Comparison of ENCODE assay signal across 27 cellular contexts in the genomic region with DNA sequence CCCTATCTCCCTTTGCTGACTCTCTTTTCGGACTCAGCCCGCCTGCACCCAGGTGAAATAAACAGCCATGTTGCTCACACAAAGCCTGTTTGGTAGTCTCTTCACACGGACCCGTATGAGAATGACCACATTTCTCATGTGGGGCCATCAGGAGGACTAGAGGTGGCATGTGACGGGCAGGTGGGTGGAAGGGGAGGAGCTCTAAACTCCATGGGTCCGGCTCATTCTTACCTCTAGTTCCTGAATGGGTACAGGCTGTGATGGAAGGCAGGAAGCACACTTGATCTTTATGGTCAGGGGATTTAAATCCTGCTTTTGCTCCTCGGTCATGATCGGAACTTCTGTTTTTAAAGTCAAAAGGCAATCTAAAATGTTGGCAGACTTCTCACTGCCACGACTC. TPM values are rescaled to one million over a fixed set of nuclear protein-coding genes. Genes with fewer than 3 reads are reported as not detected.
"Had no signal": no experiment of that assay in that cellular context is flagged by ENCODE, and none has a peak within 500 bp of the region (broad histone marks: within the 10 kb centered on the region; RNA-seq: fewer than 3 reads in every experiment).

No MANE protein-coding gene starts in this region.

- H3K36me3 ChIP-seq: ascending aorta, brain microvascular endothelial cell, gastrocnemius medialis, heart left ventricle had no signal

- H3K4me3 ChIP-seq: ascending aorta, gastrocnemius medialis, heart left ventricle had no signal

- H3K4me1 ChIP-seq: ascending aorta had no signal

- H3K4me3 Mint-ChIP-seq: activated CD4-positive, alpha-beta memory T cell treated with anti-CD3 and anti-CD28 coated beads, Interleukin-2, amount 10 ng/mL, durations not matched to agents 7 days and 5 days; activated CD4-positive, alpha-beta T cell treated with anti-CD3 and anti-CD28 coated beads, Interleukin-2, amount 10 ng/mL, durations not matched to agents 7 days and 5 days; activated naive CD4-positive, alpha-beta T cell treated with anti-CD3 and anti-CD28 coated beads, Interleukin-2, amount 10 ng/mL, durations not matched to agents 7 days and 5 days; activated naive CD8-positive, alpha-beta T cell treated with anti-CD3 and anti-CD28 coated beads, Interleukin-2, amount 10 ng/mL, durations not matched to agents 7 days and 5 days; activated T-cell treated with anti-CD3 and anti-CD28 coated beads, Interleukin-2, amount 50 U/mL, for 24 hours; activated T-cell treated with anti-CD3 and anti-CD28 coated beads, Interleukin-2, amount 50 U/mL, for 72 hours; effector memory CD8-positive, alpha-beta T cell had no signal

- H3K4me1 Mint-ChIP-seq: activated naive CD4-positive, alpha-beta T cell treated with anti-CD3 and anti-CD28 coated beads, Interleukin-2, amount 10 ng/mL, durations not matched to agents 7 days and 5 days had no signal

- H3K9me3 ChIP-seq: ascending aorta, gastrocnemius medialis, heart left ventricle had no signal

- H3K27me3 Mint-ChIP-seq: activated CD4-positive, alpha-beta T cell treated with anti-CD3 and anti-CD28 coated beads, Interleukin-2, amount 10 ng/mL, durations not matched to agents 7 days and 5 days; activated T-cell treated with anti-CD3 and anti-CD28 coated beads, Interleukin-2, amount 50 U/mL, for 24 hours had no signal

- H3K27me3 ChIP-seq: ascending aorta, brain microvascular endothelial cell, foreskin keratinocyte, gastrocnemius medialis, heart left ventricle had no signal

- H3K27ac ChIP-seq: ascending aorta, brain microvascular endothelial cell, foreskin keratinocyte, gastrocnemius medialis, heart left ventricle had no signal

- H3K36me3 Mint-ChIP-seq: activated naive CD4-positive, alpha-beta T cell treated with anti-CD3 and anti-CD28 coated beads, Interleukin-2, amount 10 ng/mL, durations not matched to agents 7 days and 5 days; activated naive CD4-positive, alpha-beta T cell treated with anti-CD3 and anti-CD28 coated beads, Interleukin-2, amount 50 U/mL, for 72 hours; activated naive CD8-positive, alpha-beta T cell treated with anti-CD3 and anti-CD28 coated beads, Interleukin-2, amount 10 ng/mL, durations not matched to agents 7 days and 5 days had no signal

- FAIRE-seq: colon had no signal

- DNase-seq: activated CD4-positive, alpha-beta memory T cell treated with anti-CD3 and anti-CD28 coated beads, Interleukin-2, amount 10 ng/mL, durations not matched to agents 7 days and 5 days; activated CD4-positive, alpha-beta T cell treated with anti-CD3 and anti-CD28 coated beads for 1 hour; activated CD4-positive, alpha-beta T cell treated with anti-CD3 and anti-CD28 coated beads for 4 hours; activated CD4-positive, alpha-beta T cell treated with anti-CD3 and anti-CD28 coated beads, Interleukin-2, amount 10 ng/mL, durations not matched to agents 7 days and 5 days; activated CD4-positive, alpha-beta T cell treated with anti-CD3 and anti-CD28 coated beads, Interleukin-2, amount 50 U/mL, for 4 hours; activated CD8-positive, alpha-beta memory T cell treated with anti-CD3 and anti-CD28 coated beads, Interleukin-2, amount 50 U/mL, for 48 hours; activated gamma-delta T cell; activated naive CD4-positive, alpha-beta T cell; activated naive CD4-positive, alpha-beta T cell treated with anti-CD3 and anti-CD28 coated beads, Interleukin-2, amount 10 ng/mL, durations not matched to agents 7 days and 5 days; activated naive CD8-positive, alpha-beta T cell treated with anti-CD3 and anti-CD28 coated beads, Interleukin-2, amount 10 ng/mL, durations not matched to agents 7 days and 5 days; activated T-cell treated with anti-CD3 and anti-CD28 coated beads for 4 hours; activated T-cell treated with anti-CD3 and anti-CD28 coated beads, Interleukin-2, amount 50 U/mL, for 24 hours; activated T-cell treated with anti-CD3 and anti-CD28 coated beads, Interleukin-2, amount 50 U/mL, for 72 hours; brain microvascular endothelial cell; caudate nucleus; effector CD4-positive, alpha-beta T cell; effector memory CD8-positive, alpha-beta T cell; gastrocnemius medialis; glutamatergic neuron; heart left ventricle; T-helper 2 cell had no signal

- H3K27ac Mint-ChIP-seq: activated CD4-positive, alpha-beta memory T cell treated with anti-CD3 and anti-CD28 coated beads, Interleukin-2, amount 10 ng/mL, durations not matched to agents 7 days and 5 days; activated CD4-positive, alpha-beta T cell treated with anti-CD3 and anti-CD28 coated beads, Interleukin-2, amount 10 ng/mL, durations not matched to agents 7 days and 5 days; activated naive CD4-positive, alpha-beta T cell treated with anti-CD3 and anti-CD28 coated beads, Interleukin-2, amount 10 ng/mL, durations not matched to agents 7 days and 5 days; activated naive CD4-positive, alpha-beta T cell treated with anti-CD3 and anti-CD28 coated beads, Interleukin-2, amount 50 U/mL, for 72 hours; activated naive CD8-positive, alpha-beta T cell treated with anti-CD3 and anti-CD28 coated beads, Interleukin-2, amount 10 ng/mL, durations not matched to agents 7 days and 5 days; activated T-cell treated with anti-CD3 and anti-CD28 coated beads, Interleukin-2, amount 50 U/mL, for 24 hours; activated T-cell treated with anti-CD3 and anti-CD28 coated beads, Interleukin-2, amount 50 U/mL, for 72 hours; effector memory CD8-positive, alpha-beta T cell had no signal

- H3K9me3 Mint-ChIP-seq: activated CD4-positive, alpha-beta memory T cell treated with anti-CD3 and anti-CD28 coated beads, Interleukin-2, amount 10 ng/mL, durations not matched to agents 7 days and 5 days; activated CD4-positive, alpha-beta T cell treated with anti-CD3 and anti-CD28 coated beads, Interleukin-2, amount 10 ng/mL, durations not matched to agents 7 days and 5 days; activated naive CD4-positive, alpha-beta T cell treated with anti-CD3 and anti-CD28 coated beads, Interleukin-2, amount 10 ng/mL, durations not matched to agents 7 days and 5 days; activated naive CD4-positive, alpha-beta T cell treated with anti-CD3 and anti-CD28 coated beads, Interleukin-2, amount 50 U/mL, for 72 hours; activated naive CD8-positive, alpha-beta T cell treated with anti-CD3 and anti-CD28 coated beads, Interleukin-2, amount 10 ng/mL, durations not matched to agents 7 days and 5 days; activated T-cell treated with anti-CD3 and anti-CD28 coated beads, Interleukin-2, amount 50 U/mL, for 24 hours; activated T-cell treated with anti-CD3 and anti-CD28 coated beads, Interleukin-2, amount 50 U/mL, for 72 hours; effector memory CD8-positive, alpha-beta T cell had no signal

RNA-seq across cellular contexts. Expression of gene CFAP92, which starts 28.6 kb away (rescaled TPM):
- total RNA-seq: ascending aorta; chondrocyte; T-helper 1 cell treated with Interleukin-12 subunit alpha and Interleukin-12 subunit beta and Interleukin-4 antibody, amounts not matched to agents 30 ng/mL and 1 ng/mL, for 36 hours had no signal

RNA-seq across cellular contexts. Expression of gene EFCC1, which starts 35.8 kb away (rescaled TPM):
- total RNA-seq: activated CD4-positive, alpha-beta memory T cell treated with anti-CD3 and anti-CD28 coated beads, Interleukin-2, amount 10 ng/mL, durations not matched to agents 7 days and 5 days; chondrocyte; foreskin keratinocyte; T-helper 1 cell treated with Interleukin-12 subunit alpha and Interleukin-12 subunit beta and Interleukin-4 antibody, amounts not matched to agents 30 ng/mL and 1 ng/mL, for 36 hours had no signal
- polyA plus RNA-seq: foreskin keratinocyte had no signal
